1 cellular context compared by ENCODE assay signal in the genomic region with DNA sequence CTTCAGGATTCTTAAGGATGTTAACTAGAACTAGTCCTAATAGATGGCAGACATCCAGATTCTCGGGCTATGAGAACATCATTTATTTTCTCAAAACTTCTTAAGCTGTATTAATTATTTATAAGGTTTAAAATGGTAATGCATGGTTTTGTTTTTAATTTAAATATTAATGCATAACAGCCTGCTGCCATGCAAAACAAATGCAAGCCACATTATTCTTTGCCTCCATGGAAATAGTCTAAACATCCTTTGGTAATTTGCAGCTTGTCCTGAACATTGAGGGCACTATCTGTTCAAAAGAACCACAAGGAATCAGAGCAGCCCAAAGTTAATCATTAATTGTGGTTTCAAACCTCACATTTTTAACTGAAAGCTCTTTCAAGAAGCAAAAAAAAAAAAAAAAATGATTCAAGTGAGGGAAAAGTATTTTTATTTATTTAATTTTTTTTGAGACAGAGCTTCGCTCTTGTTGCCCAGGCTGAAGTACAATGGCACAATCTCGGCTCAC.
TF ChIP-seq lines count a peak whose summit lies in the region.

No MANE protein-coding gene starts in this region.

TF ChIP-seq in SK-N-SH, 30 proteins besides CTCF, POLR2A, EP300 and RAD21 (continued from another document):
- TF ChIP-seq, protein P1, sequence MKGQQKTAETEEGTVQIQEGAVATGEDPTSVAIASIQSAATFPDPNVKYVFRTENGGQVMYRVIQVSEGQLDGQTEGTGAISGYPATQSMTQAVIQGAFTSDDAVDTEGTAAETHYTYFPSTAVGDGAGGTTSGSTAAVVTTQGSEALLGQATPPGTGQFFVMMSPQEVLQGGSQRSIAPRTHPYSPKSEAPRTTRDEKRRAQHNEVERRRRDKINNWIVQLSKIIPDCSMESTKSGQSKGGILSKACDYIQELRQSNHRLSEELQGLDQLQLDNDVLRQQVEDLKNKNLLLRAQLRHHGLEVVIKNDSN (IDR thresholded peaks at IDR 0.05; ENCODE audit: borderline replicate concordance, low read depth), result no peak
TF ChIP-seq in SK-N-SH: peak in this region for 0.
